In genomic region chr15:78667578-78668236, GRCh38 we compare ENCODE assay signal across 24 cellular contexts. TPM values are rescaled to one million over a fixed set of nuclear protein-coding genes. Genes with fewer than 3 reads are reported as not detected.
"Had no signal": no experiment of that assay in that cellular context is flagged by ENCODE, and none has a peak within 500 bp of the region (broad histone marks: within the 10 kb centered on the region; RNA-seq: fewer than 3 reads in every experiment).

No MANE protein-coding gene starts in this region.

- H3K4me3 ChIP-seq: cardiac muscle cell had no signal

- H3K27ac Mint-ChIP-seq: activated CD4-positive, alpha-beta memory T cell treated with anti-CD3 and anti-CD28 coated beads for 36 hours; activated CD4-positive, alpha-beta T cell treated with anti-CD3 and anti-CD28 coated beads, Interleukin-2, amount 10 ng/mL, durations not matched to agents 7 days and 5 days; activated naive CD4-positive, alpha-beta T cell treated with anti-CD3 and anti-CD28 coated beads, Interleukin-2, amount 50 U/mL, for 72 hours; activated naive CD8-positive, alpha-beta T cell treated with anti-CD3 and anti-CD28 coated beads, Interleukin-2, amount 50 U/mL, for 24 hours; brain; T-helper 17 cell had no signal

- H3K9me3 Mint-ChIP-seq: activated CD4-positive, alpha-beta memory T cell treated with anti-CD3 and anti-CD28 coated beads for 36 hours; activated CD4-positive, alpha-beta T cell treated with anti-CD3 and anti-CD28 coated beads, Interleukin-2, amount 10 ng/mL, durations not matched to agents 7 days and 5 days; activated naive CD4-positive, alpha-beta T cell treated with anti-CD3 and anti-CD28 coated beads, Interleukin-2, amount 50 U/mL, for 72 hours; activated naive CD8-positive, alpha-beta T cell treated with anti-CD3 and anti-CD28 coated beads, Interleukin-2, amount 50 U/mL, for 24 hours; activated T-cell treated with anti-CD3 and anti-CD28 coated beads, Interleukin-2, amount 50 U/mL, for 4 hours had no signal

- H3K27ac ChIP-seq: cardiac muscle cell had no signal

- H3K4me1 Mint-ChIP-seq: activated CD4-positive, alpha-beta T cell treated with anti-CD3 and anti-CD28 coated beads, Interleukin-2, amount 10 ng/mL, durations not matched to agents 7 days and 5 days had no signal

- DNase-seq: activated CD4-positive, alpha-beta memory T cell treated with anti-CD3 and anti-CD28 coated beads for 36 hours; activated CD4-positive, alpha-beta T cell treated with anti-CD3 and anti-CD28 coated beads, Interleukin-2, amount 10 ng/mL, durations not matched to agents 7 days and 5 days; activated CD4-positive, CD25-positive, alpha-beta regulatory T cell; activated CD8-positive, alpha-beta memory T cell treated with anti-CD3 and anti-CD28 coated beads for 24 hours; activated effector memory CD4-positive, alpha-beta T cell treated with anti-CD3 and anti-CD28 coated beads, Interleukin-2, amount 50 U/mL, for 16 hours; activated naive CD4-positive, alpha-beta T cell treated with Interleukin-2 at 50 U/mL for 16 hours; activated naive CD8-positive, alpha-beta T cell treated with anti-CD3 and anti-CD28 coated beads, Interleukin-2, amount 50 U/mL, for 24 hours; activated T-cell treated with anti-CD3 and anti-CD28 coated beads, Interleukin-2, amount 50 U/mL, for 4 hours; amygdala; Karpas-422; MM.1S; NCI-H1105; NCI-H1436; NCI-H1694 treated with DMSO at 0.1 percent for 48 hours; NCI-H2029 treated with DMSO at 0.1 percent for 48 hours; NCI-H446; NCI-H524; SIG-M5; T-helper 17 cell; T-helper 9 cell had no signal

- ATAC-seq: activated naive CD4-positive, alpha-beta T cell treated with anti-CD3 and anti-CD28 coated beads, Interleukin-2, amount 50 U/mL, for 72 hours; activated naive CD8-positive, alpha-beta T cell treated with anti-CD3 and anti-CD28 coated beads, Interleukin-2, amount 50 U/mL, for 24 hours; activated T-cell treated with anti-CD3 and anti-CD28 coated beads, Interleukin-2, amount 50 U/mL, for 4 hours; T-helper 17 cell had no signal

- H3K27me3 ChIP-seq: cardiac muscle cell had no signal

- H3K4me3 Mint-ChIP-seq: activated CD4-positive, alpha-beta memory T cell treated with anti-CD3 and anti-CD28 coated beads for 36 hours; activated CD4-positive, alpha-beta T cell treated with anti-CD3 and anti-CD28 coated beads, Interleukin-2, amount 10 ng/mL, durations not matched to agents 7 days and 5 days; activated naive CD8-positive, alpha-beta T cell treated with anti-CD3 and anti-CD28 coated beads, Interleukin-2, amount 50 U/mL, for 24 hours; activated T-cell treated with anti-CD3 and anti-CD28 coated beads, Interleukin-2, amount 50 U/mL, for 4 hours; T-helper 17 cell had no signal

- H3K36me3 ChIP-seq: cardiac muscle cell had no signal

- H3K36me3 Mint-ChIP-seq: activated CD4-positive, alpha-beta memory T cell treated with anti-CD3 and anti-CD28 coated beads for 36 hours; activated naive CD4-positive, alpha-beta T cell treated with anti-CD3 and anti-CD28 coated beads, Interleukin-2, amount 50 U/mL, for 72 hours; brain had no signal

RNA-seq across cellular contexts. Expression of gene CHRNB4, which starts 26.7 kb away (rescaled TPM):
- total RNA-seq: activated CD4-positive, alpha-beta memory T cell treated with anti-CD3 and anti-CD28 coated beads for 36 hours; activated CD4-positive, alpha-beta T cell treated with anti-CD3 and anti-CD28 coated beads, Interleukin-2, amount 10 ng/mL, durations not matched to agents 7 days and 5 days; activated naive CD4-positive, alpha-beta T cell treated with anti-CD3 and anti-CD28 coated beads, Interleukin-2, amount 50 U/mL, for 72 hours; activated T-cell treated with anti-CD3 and anti-CD28 coated beads, Interleukin-2, amount 50 U/mL, for 4 hours; astrocyte; T-helper 17 cell had no signal

RNA-seq across cellular contexts. Expression of gene CHRNA3, which starts 46.9 kb away (rescaled TPM):
- total RNA-seq: activated CD4-positive, alpha-beta memory T cell treated with anti-CD3 and anti-CD28 coated beads for 36 hours; activated CD4-positive, alpha-beta T cell treated with anti-CD3 and anti-CD28 coated beads, Interleukin-2, amount 10 ng/mL, durations not matched to agents 7 days and 5 days; activated naive CD4-positive, alpha-beta T cell treated with anti-CD3 and anti-CD28 coated beads, Interleukin-2, amount 50 U/mL, for 72 hours; activated T-cell treated with anti-CD3 and anti-CD28 coated beads, Interleukin-2, amount 50 U/mL, for 4 hours; astrocyte; T-helper 17 cell had no signal
